In the genomic region with DNA sequence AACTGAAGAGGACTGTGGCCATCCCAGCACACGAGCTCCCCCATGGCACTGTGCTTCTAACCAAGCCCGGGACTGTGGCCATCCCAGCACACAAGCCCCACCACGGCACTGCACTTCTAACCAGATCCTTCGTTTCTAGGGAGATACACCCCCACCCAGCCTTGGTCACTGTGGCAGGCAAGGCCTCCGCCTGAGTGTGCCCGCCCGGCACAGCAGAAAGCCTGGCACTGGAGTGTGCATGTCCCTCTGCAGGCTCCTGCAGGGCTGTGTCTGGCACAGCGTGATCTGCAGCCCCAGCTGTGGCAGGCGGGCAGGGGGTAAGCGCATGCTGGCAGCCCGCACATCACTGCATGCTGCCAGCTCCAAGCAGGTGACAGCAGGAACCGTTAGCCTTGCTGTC, we compare ENCODE assay signal across 18 cellular contexts. TPM values are rescaled to one million over a fixed set of nuclear protein-coding genes. Genes with fewer than 3 reads are reported as not detected.
DNase-seq lines count a peak whose midpoint lies in the region; ATAC-seq and TF ChIP-seq lines count a peak whose summit lies in the region.
"Had no signal": no experiment of that assay in that cellular context is flagged by ENCODE, and none has a peak within 500 bp of the region (broad histone marks: within the 10 kb centered on the region; RNA-seq: fewer than 3 reads in every experiment).

No MANE protein-coding gene starts in this region.

- ATAC-seq in HCT116 (0 out of 2 replicates have a peak, but pooled peaks have one; percentile 6), body of pancreas (peak; percentile 81), right lobe of liver (peak; percentile 30 to 60 (median 44)), GM19452 (IDR thresholded peaks at IDR 0.05; ENCODE audit: unreplicated experiment) (no peak), HG03196 (IDR thresholded peaks at IDR 0.05; ENCODE audit: unreplicated experiment) (no peak)
- ATAC-seq: activated CD8-positive, alpha-beta T cell treated with anti-CD3 and anti-CD28 coated beads for 36 hours had no signal

- no peaks in the 10 kb centered on the region for H3K36me3 ChIP-seq in HCT116 (ENCODE audit: control insufficient read depth in 1 of 2, insufficient read depth in 2 of 2, low read length in 2 of 2)
- H3K36me3 ChIP-seq in body of pancreas (replicated peaks in 1 of 2; ENCODE audit: insufficient read depth in 1 of 2, low read depth in 2 of 2), result no peaks in the 10 kb centered on the region
- no peaks in the 10 kb centered on the region for H3K36me3 ChIP-seq in right lobe of liver
- H3K36me3 ChIP-seq in sigmoid colon, result no peaks in the 10 kb centered on the region
- no peaks in the 10 kb centered on the region for H3K36me3 ChIP-seq in PC-9 (ENCODE audit: low read depth)
- H3K36me3 ChIP-seq: colonic mucosa, neutrophil, SJSA1 had no signal

- H3K4me3 ChIP-seq in HCT116 (replicated peaks in 1 of 2; ENCODE audit: low read depth in 1 of 2, low read length in 2 of 2) (no peak overlapping the region), body of pancreas (no peak overlapping the region), right lobe of liver (no peak overlapping the region), sigmoid colon (no peak overlapping the region), PC-9 (no peak overlapping the region)
- H3K4me3 ChIP-seq: colonic mucosa, SJSA1, skin epidermis had no signal

- TF ChIP-seq POLR2A in HCT116 (IDR thresholded peaks at IDR 0.05; ENCODE audit: borderline replicate concordance, extremely low read depth, insufficient read depth, insufficient read length), result no peak
- TF ChIP-seq POLR2A in body of pancreas (IDR thresholded peaks at IDR 0.05), result peak; percentile 59 to 80 (median 75)
- TF ChIP-seq POLR2A in right lobe of liver (IDR thresholded peaks at IDR 0.05), result peak; percentile 20
- TF ChIP-seq POLR2A in sigmoid colon (IDR thresholded peaks at IDR 0.05), result no peak

- H2AFZ ChIP-seq in HCT116 (ENCODE audit: low read depth, low read length, poor library complexity, severe bottlenecking), result no peak overlapping the region
- no peak overlapping the region for H2AFZ ChIP-seq in PC-9

- intact Hi-C loops in HCT116 (cut with micrococcal nuclease), result no loop called here
- intact Hi-C loops in body of pancreas (cut with DNase I), result no loop called here
- intact Hi-C loops in right lobe of liver (cut with DNase I), result no loop called here
- intact Hi-C loops in sigmoid colon (cut with DNase I), result no loop called here
- intact Hi-C loops in PC-9 (cut with micrococcal nuclease; ENCODE audit: unreplicated experiment), result no loop called here

- H3K27me3 ChIP-seq in HCT116 (ENCODE audit: insufficient read depth, low read length) (no peaks in the 10 kb centered on the region), body of pancreas (no peaks in the 10 kb centered on the region), right lobe of liver (no peaks in the 10 kb centered on the region), sigmoid colon (no peaks in the 10 kb centered on the region), PC-9 (ENCODE audit: insufficient read depth, low read depth) (no peaks in the 10 kb centered on the region)
- H3K27me3 ChIP-seq: colonic mucosa, neutrophil, SJSA1 had no signal

- H4K20me1 ChIP-seq in HCT116 (ENCODE audit: insufficient read depth) (no peaks in the 10 kb centered on the region), PC-9 (ENCODE audit: insufficient read depth) (no peaks in the 10 kb centered on the region)

- H3K9me2 ChIP-seq in HCT116 (ENCODE audit: insufficient read depth) (no peaks in the 10 kb centered on the region), PC-9 (ENCODE audit: insufficient read depth) (no peaks in the 10 kb centered on the region)

- H3K9ac ChIP-seq in HCT116 (ENCODE audit: low read length), result no peak overlapping the region

- H3K4me1 ChIP-seq in HCT116 (ENCODE audit: control insufficient read depth in 1 of 2, insufficient read depth in 2 of 2, low read length in 2 of 2) (peaks cover 0 to 8% of the 10 kb centered on the region in 2 experiments; a peak in 2 of 4 replicates), body of pancreas (peaks cover 82% of the 10 kb centered on the region), right lobe of liver (peaks cover 0 to 70% (median 36%) of the 10 kb centered on the region in 4 donors), sigmoid colon (peaks cover 0 to 79% (median 68%) of the 10 kb centered on the region in 4 donors), PC-9 (replicated peaks; ENCODE audit: insufficient read depth) (peaks cover 7% of the 10 kb centered on the region)
- H3K4me1 ChIP-seq: colonic mucosa had no signal

- H3K27ac ChIP-seq in HCT116 (ENCODE audit: low read depth, low read length), result no peak overlapping the region
- peak overlapping the region; percentile 91 to 98 (median 95) for H3K27ac ChIP-seq in body of pancreas
- peak overlapping the region; percentile 59 to 73 (median 69) for H3K27ac ChIP-seq in right lobe of liver
- peak overlapping the region; percentile 60 to 94 (median 83) for H3K27ac ChIP-seq in sigmoid colon
- H3K27ac ChIP-seq in PC-9, result no peak overlapping the region
- H3K27ac ChIP-seq: colonic mucosa, epithelial cell of prostate, neutrophil, SJSA1 had no signal

- no peak overlapping the region for H3K4me2 ChIP-seq in HCT116 (ENCODE audit: low read length)
- H3K4me2 ChIP-seq in PC-9, result no peak overlapping the region

- 9 to 21% methylated on average over 4 to 12 of the region's 12 CpGs for WGBS in body of pancreas, 2 donors
- WGBS in right lobe of liver (ENCODE audit: insufficient coverage, low coverage, low lambda C conversion rate, missing lambda C conversion rate), result 71% methylated on average over 2 of the region's 12 CpGs
- 57 to 73% methylated on average over 12 of the region's 12 CpGs for WGBS in sigmoid colon, 2 donors

- TF ChIP-seq EP300 in sigmoid colon (IDR thresholded peaks at IDR 0.05), result no peak

- H3F3A ChIP-seq in PC-9 (ENCODE audit: insufficient read depth, low read depth), result no peaks in the 10 kb centered on the region

- no peak for TF ChIP-seq RAD21 in HCT116 (IDR thresholded peaks at IDR 0.05; ENCODE audit: low read depth)

- H3K9me3 ChIP-seq in HCT116 (ENCODE audit: control insufficient read depth in 1 of 2, insufficient read depth in 1 of 2, low read depth in 1 of 2, low read length in 2 of 2), result no peaks in the 10 kb centered on the region
- H3K9me3 ChIP-seq in body of pancreas, result no peaks in the 10 kb centered on the region
- H3K9me3 ChIP-seq in right lobe of liver, result no peaks in the 10 kb centered on the region
- H3K9me3 ChIP-seq in sigmoid colon, result no peaks in the 10 kb centered on the region
- no peaks in the 10 kb centered on the region for H3K9me3 ChIP-seq in PC-9 (ENCODE audit: insufficient read depth, low read depth)
- H3K9me3 ChIP-seq: colonic mucosa, neutrophil, SJSA1 had no signal

- TF ChIP-seq CTCF in HCT116 (IDR thresholded peaks at IDR 0.05 in 2 of 3, conservative IDR thresholded peaks at IDR 0.05 in 1 of 3; ENCODE audit: borderline replicate concordance in 1 of 3, insufficient read depth in 1 of 3, low read depth in 2 of 3, low read length in 2 of 3) (no peak), body of pancreas (IDR thresholded peaks at IDR 0.05) (peak in 2 of 7 experiments; percentile 12 to 25), right lobe of liver (IDR thresholded peaks at IDR 0.05) (no peak), sigmoid colon (IDR thresholded peaks at IDR 0.05) (no peak), PC-9 (conservative IDR thresholded peaks at IDR 0.05) (no peak)

- BruUV-seq in HCT116 (replicated peaks; lab: Mats Ljungman, UMichigan) (no TSS peak), PC-9 (replicated peaks; lab: Mats Ljungman, UMichigan) (no TSS peak)

- no peak for DNase-seq in HCT116 (ENCODE audit: low read depth, low spot score)
- peak; percentile 90 to 94 (median 92) for DNase-seq in body of pancreas
- peak; percentile 49 to 78 (median 78) for DNase-seq in right lobe of liver
- no peak for DNase-seq in sigmoid colon
- DNase-seq in middle frontal gyrus (ENCODE audit: extremely low spot score, low spot score), result no peak
- DNase-seq in PC-9, result no peak
- DNase-seq: activated CD8-positive, alpha-beta T cell treated with anti-CD3 and anti-CD28 coated beads for 36 hours; amniotic stem cell; colonic mucosa; glutamatergic neuron; kidney glomerular epithelial cell; NCI-H2171 had no signal

- POLR2A ChIA-PET in HCT116 (lab: Charles Lee), result no interaction called here
- POLR2A ChIA-PET in PC-9 (lab: Charles Lee; ENCODE audit: unreplicated experiment), result no interaction called here

- RAD21 ChIA-PET in HCT116 (lab: Charles Lee; ENCODE audit: low non-redundant PET in 1 of 2, low total read pairs in 2 of 2, uncharacterized antibody in 2 of 2, unreplicated experiment in 2 of 2), result no interaction called here

- H3K79me2 ChIP-seq in HCT116 (ENCODE audit: insufficient read depth, low read length), result peaks cover 38% of the 10 kb centered on the region
- H3K79me2 ChIP-seq in PC-9 (ENCODE audit: low read depth), result no peaks in the 10 kb centered on the region

- CTCF ChIA-PET in HCT116 (lab: Charles Lee) (no interaction called here), PC-9 (lab: Charles Lee) (no interaction called here)

TF ChIP-seq in HCT116, 20 proteins besides CTCF, POLR2A, EP300 and RAD21:
- TF ChIP-seq SRF (IDR thresholded peaks at IDR 0.05; ENCODE audit: low read depth), result no peak
- TF ChIP-seq EZH2phosphoT487 (IDR thresholded peaks at IDR 0.05; ENCODE audit: borderline replicate concordance), result no peak
- TF ChIP-seq ZNF274 (IDR thresholded peaks at IDR 0.05; ENCODE audit: low read depth, low read length), result no peak
- TF ChIP-seq, protein P1, sequence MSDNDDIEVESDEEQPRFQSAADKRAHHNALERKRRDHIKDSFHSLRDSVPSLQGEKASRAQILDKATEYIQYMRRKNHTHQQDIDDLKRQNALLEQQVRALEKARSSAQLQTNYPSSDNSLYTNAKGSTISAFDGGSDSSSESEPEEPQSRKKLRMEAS (IDR thresholded peaks at IDR 0.05), result no peak
- TF ChIP-seq POLR2AphosphoS5 (IDR thresholded peaks at IDR 0.05; ENCODE audit: low read depth, low read length), result no peak
- no peak for TF ChIP-seq FOSL1 (IDR thresholded peaks at IDR 0.05; ENCODE audit: low read depth)
- no peak for TF ChIP-seq EZH2 (IDR thresholded peaks at IDR 0.05)
- no peak for TF ChIP-seq ELF1 (IDR thresholded peaks at IDR 0.05; ENCODE audit: borderline replicate concordance, low read depth)

RNA-seq across cellular contexts. Expression of a gene that starts 49.8 kb away (rescaled TPM):
- total RNA-seq in HCT116 (2021; ENCODE audit: unreplicated experiment), result 42.3 TPM
- 32.0 and 36.2 TPM in 2 replicates for polyA plus RNA-seq in HCT116 (2012)
- total RNA-seq in body of pancreas, result 10 to 100 TPM in 1 of 2 donors, 1 to 10 TPM in 1; 8.9 to 10.1 TPM
- 10 to 100 TPM; 13.6 to 32.8 (median 21.8) TPM for total RNA-seq in right lobe of liver
- 10 to 100 TPM; 11.4 to 31.9 (median 23.9) TPM for total RNA-seq in sigmoid colon
- 10 to 100 TPM; 12.6 to 79.0 (median 49.9) TPM for polyA plus RNA-seq in sigmoid colon
- 21.2 and 24.8 TPM in 2 replicates for total RNA-seq in PC-9 (2021)

Comparison
In these comparisons a context has a peak if more than half of its experiments do, and no peak if none do; other contexts are left out.
1. ATAC-seq: peak in HCT116 (single experiment), body of pancreas (single experiment) and right lobe of liver (4 of 4); none in GM19452 (single experiment) and HG03196 (single experiment).
2. DNase-seq: peak in body of pancreas (4 of 4) and right lobe of liver (3 of 3); none in HCT116 (single experiment), sigmoid colon (single experiment), middle frontal gyrus (single experiment) and PC-9 (0 of 2).
3. H3K27ac ChIP-seq: peak in body of pancreas (4 of 4), right lobe of liver (3 of 3) and sigmoid colon (4 of 4); none in HCT116 (single experiment) and PC-9 (single experiment).
4. POLR2A ChIP-seq: peak in body of pancreas (3 of 3) and right lobe of liver (single experiment); none in HCT116 (single experiment) and sigmoid colon (0 of 2).